ENCODE assay signal across 1 cellular context in genomic region chr9:137435980-137436760, GRCh38.
A peak's percentile ranks its signal among the peaks of the same experiment; 100 is the strongest.
TF ChIP-seq lines count a peak whose summit lies in the region.

No MANE protein-coding gene starts in this region.

TF ChIP-seq in K562, 482 proteins besides CTCF, POLR2A, EP300 and RAD21 (continued from another document):
- TF ChIP-seq ZBTB33 (CRISPR knock-in tag; IDR thresholded peaks at IDR 0.05) = no peak
- TF ChIP-seq MBD2 (IDR thresholded peaks at IDR 0.05; ENCODE audit: borderline replicate concordance, low read depth) = no peak
- no peak for TF ChIP-seq PHB (CRISPR knock-in tag; IDR thresholded peaks at IDR 0.05)
- TF ChIP-seq ZC3H11A (IDR thresholded peaks at IDR 0.05; ENCODE audit: low read depth, low read length) = no peak
- no peak for TF ChIP-seq ZFP1 (CRISPR knock-in tag; IDR thresholded peaks at IDR 0.05)
- TF ChIP-seq MTA2 (IDR thresholded peaks at IDR 0.05; ENCODE audit: low read depth) = no peak
- TF ChIP-seq CSDE1 (IDR thresholded peaks at IDR 0.05) = no peak
- no peak for TF ChIP-seq NR0B1 (IDR thresholded peaks at IDR 0.05; ENCODE audit: partially characterized antibody)
- TF ChIP-seq BRCA1 (IDR thresholded peaks at IDR 0.05) = no peak
- no peak for TF ChIP-seq BRCA1 (CRISPR knock-in tag; IDR thresholded peaks at IDR 0.05)
- no peak for TF ChIP-seq HLTF (IDR thresholded peaks at IDR 0.05)
- TF ChIP-seq RFX5 (IDR thresholded peaks at IDR 0.05; ENCODE audit: low read depth, low read length) = no peak
- TF ChIP-seq KHSRP (IDR thresholded peaks at IDR 0.05) = no peak
- peak; percentile 68; the same call in 1 of the 2 replicates for TF ChIP-seq ARID1B (IDR thresholded peaks at IDR 0.05)
- no peak for TF ChIP-seq ZNF507 (tag; conservative IDR thresholded peaks at IDR 0.05)
- TF ChIP-seq ZNF324 (CRISPR knock-in tag; IDR thresholded peaks at IDR 0.05) = no peak
- TF ChIP-seq HNRNPLL (IDR thresholded peaks at IDR 0.05; ENCODE audit: low read depth, low read length, poor library complexity, severe bottlenecking) = no peak
- no peak for TF ChIP-seq IRF2 (CRISPR knock-in tag; IDR thresholded peaks at IDR 0.05)
- peak; percentile 96 for TF ChIP-seq JUN (IDR thresholded peaks at IDR 0.05; ENCODE audit: borderline replicate concordance, low read depth, low read length)
- TF ChIP-seq JUN (CRISPR knock-in tag; IDR thresholded peaks at IDR 0.05; ENCODE audit: borderline replicate concordance) = peak; percentile 21; the same call in 1 of the 2 replicates
- no peak for TF ChIP-seq NBN (IDR thresholded peaks at IDR 0.05; ENCODE audit: low read depth)
- TF ChIP-seq TAF1 (IDR thresholded peaks at IDR 0.05; ENCODE audit: control insufficient read depth, extremely low read depth, insufficient read depth, low read length, severe bottlenecking) = peak; percentile 40
- no peak for TF ChIP-seq GATA2 (CRISPR knock-in tag; IDR thresholded peaks at IDR 0.05)
- TF ChIP-seq POLR2H (tag; IDR thresholded peaks at IDR 0.05; ENCODE audit: low read depth) = no peak
- TF ChIP-seq TAF15 (IDR thresholded peaks at IDR 0.05; ENCODE audit: low read depth, low read length) = no peak
- TF ChIP-seq ZNF143 (CRISPR knock-in tag; IDR thresholded peaks at IDR 0.05) = no peak
- no peak for TF ChIP-seq RBM39 (optimal IDR thresholded peaks at IDR 0.05; ENCODE audit: low read depth, low read length)
- no peak for TF ChIP-seq ZNF280A (IDR thresholded peaks at IDR 0.05; ENCODE audit: low read depth, partially characterized antibody)
- no peak for TF ChIP-seq HOMEZ (CRISPR knock-in tag; IDR thresholded peaks at IDR 0.05)
- peak; percentile 68 for TF ChIP-seq POLR2G (IDR thresholded peaks at IDR 0.05; ENCODE audit: low read depth, low read length)
- TF ChIP-seq HDAC8 (tag; IDR thresholded peaks at IDR 0.05) = no peak
- TF ChIP-seq ZNF239 (CRISPR knock-in tag; IDR thresholded peaks at IDR 0.05) = no peak
- no peak for TF ChIP-seq XRCC3 (IDR thresholded peaks at IDR 0.05)
- TF ChIP-seq CBX1 (IDR thresholded peaks at IDR 0.05; ENCODE audit: low read depth) = no peak
- TF ChIP-seq JUNB (CRISPR knock-in tag; conservative IDR thresholded peaks at IDR 0.05) = peak; percentile 76
- no peak for TF ChIP-seq ESRRB (CRISPR knock-in tag; IDR thresholded peaks at IDR 0.05; ENCODE audit: borderline replicate concordance)
- no peak for TF ChIP-seq ZNF778 (CRISPR knock-in tag; IDR thresholded peaks at IDR 0.05)
- no peak for TF ChIP-seq ARID4B (CRISPR knock-in tag; IDR thresholded peaks at IDR 0.05)
- TF ChIP-seq ZBED1 (IDR thresholded peaks at IDR 0.05) = 0 out of 2 replicates have a peak, but pooled peaks have one; percentile 42
- no peak for TF ChIP-seq CHCHD3 (CRISPR knock-in tag; IDR thresholded peaks at IDR 0.05)
- no peak for TF ChIP-seq TRIM24 (IDR thresholded peaks at IDR 0.05)
- TF ChIP-seq PCBP1 (IDR thresholded peaks at IDR 0.05; ENCODE audit: low read depth, low read length, poor library complexity, severe bottlenecking) = peak; percentile 22
- TF ChIP-seq ETV6 (IDR thresholded peaks at IDR 0.05; ENCODE audit: borderline replicate concordance in 1 of 2, low read depth in 2 of 2, low read length in 1 of 2) = no peak
- no peak for TF ChIP-seq ETV6 (CRISPR knock-in tag; IDR thresholded peaks at IDR 0.05; ENCODE audit: borderline replicate concordance)
- TF ChIP-seq ZNF184 (CRISPR knock-in tag; IDR thresholded peaks at IDR 0.05) = no peak
